Comparison of ENCODE assay signal across 27 cellular contexts in the genomic region with DNA sequence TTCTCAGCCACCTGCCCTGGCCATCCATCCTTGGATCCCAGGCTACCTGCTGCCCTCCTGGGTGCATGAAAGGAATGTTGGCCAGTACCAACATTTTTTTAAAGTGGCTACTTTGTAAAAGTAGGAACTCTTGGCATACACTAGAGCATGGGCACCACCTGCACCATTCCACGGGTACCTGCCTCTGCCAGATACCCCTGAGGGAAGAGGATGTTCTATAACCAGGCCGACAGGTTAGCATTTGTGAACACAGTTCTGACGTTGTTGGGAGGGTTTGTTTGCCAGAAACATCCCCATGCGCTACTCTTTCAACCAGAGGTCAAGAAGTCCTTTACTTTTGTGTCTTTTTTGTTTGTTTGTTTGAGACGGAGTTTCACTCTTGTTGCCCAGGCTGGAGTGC. TPM values are rescaled to one million over a fixed set of nuclear protein-coding genes. Genes with fewer than 3 reads are reported as not detected.
A peak's percentile ranks its signal among the peaks of the same experiment; 100 is the strongest.
DNase-seq lines count a peak whose midpoint lies in the region; ATAC-seq, FAIRE-seq and TF ChIP-seq lines count a peak whose summit lies in the region.
"Had no signal": no experiment of that assay in that cellular context is flagged by ENCODE, and none has a peak within 500 bp of the region (broad histone marks: within the 10 kb centered on the region; RNA-seq: fewer than 3 reads in every experiment).

No MANE protein-coding gene starts in this region.

- no peak for FAIRE-seq in pancreas (lab: Jason Lieb, UNC)
- FAIRE-seq: D721Med, GM12891, H54, urothelium cell line had no signal

- intact Hi-C loops in HCT116 (cut with micrococcal nuclease) (no loop called here), right lobe of liver (cut with DNase I) (no loop called here), thyroid gland (cut with DNase I) (no loop called here), pancreas (cut with DNase I) (no loop called here)

- no peaks in the 10 kb centered on the region for H3K9me2 ChIP-seq in HCT116 (ENCODE audit: insufficient read depth)

- peak overlapping the region; percentile 10 for H3K27ac Mint-ChIP-seq in central memory CD8-positive, alpha-beta T cell (ENCODE audit: low read depth)
- H3K27ac Mint-ChIP-seq: nephron had no signal

- CTCF ChIA-PET in HCT116 (lab: Charles Lee) = no interaction called here

- ATAC-seq in HCT116 (no peak), right lobe of liver (peak in 3 of 4 donors; percentile 37 to 73 (median 60)), GM18861 (IDR thresholded peaks at IDR 0.05; ENCODE audit: unreplicated experiment) (no peak), pancreas (no peak), HG02763 (IDR thresholded peaks at IDR 0.05; ENCODE audit: unreplicated experiment) (no peak)
- no peak for ATAC-seq in central memory CD8-positive, alpha-beta T cell (replicated peaks; ENCODE audit: extremely low read depth, poor library complexity, severe bottlenecking)
- ATAC-seq: left colon had no signal

- TF ChIP-seq POLR2A in HCT116 (IDR thresholded peaks at IDR 0.05; ENCODE audit: borderline replicate concordance, extremely low read depth, insufficient read depth, insufficient read length) (no peak), right lobe of liver (IDR thresholded peaks at IDR 0.05) (no peak), thyroid gland (IDR thresholded peaks at IDR 0.05) (no peak)

- WGBS in right lobe of liver (ENCODE audit: insufficient coverage, low coverage, low lambda C conversion rate, missing lambda C conversion rate) = 46% methylated on average over 3 of the region's 5 CpGs
- WGBS in thyroid gland, 2 donors = 35 to 37% methylated on average over 5 of the region's 5 CpGs
- 78 to 81% methylated on average over 5 of the region's 5 CpGs for WGBS in pancreas, 2 donors

- H3K9me3 ChIP-seq in HCT116 (ENCODE audit: control insufficient read depth in 1 of 2, insufficient read depth in 1 of 2, low read depth in 1 of 2, low read length in 2 of 2) (no peaks in the 10 kb centered on the region), right lobe of liver (no peaks in the 10 kb centered on the region), thyroid gland (no peaks in the 10 kb centered on the region), pancreas (no peaks in the 10 kb centered on the region)
- H3K9me3 ChIP-seq: Peyer's patch had no signal

- TF ChIP-seq CTCF in HCT116 (IDR thresholded peaks at IDR 0.05 in 2 of 3, conservative IDR thresholded peaks at IDR 0.05 in 1 of 3; ENCODE audit: borderline replicate concordance in 1 of 3, insufficient read depth in 1 of 3, low read depth in 2 of 3, low read length in 2 of 3) (no peak), right lobe of liver (IDR thresholded peaks at IDR 0.05) (no peak), thyroid gland (IDR thresholded peaks at IDR 0.05) (no peak), pancreas (IDR thresholded peaks at IDR 0.05) (no peak)

- no peak overlapping the region for H3K9ac ChIP-seq in HCT116 (ENCODE audit: low read length)

- H3K4me2 ChIP-seq in HCT116 (ENCODE audit: low read length) = no peak overlapping the region

- no TSS peak for BruUV-seq in HCT116 (replicated peaks; lab: Mats Ljungman, UMichigan)

- H4K20me1 ChIP-seq in HCT116 (ENCODE audit: insufficient read depth) = no peaks in the 10 kb centered on the region

- peaks cover 7% of the 10 kb centered on the region for H3K36me3 Mint-ChIP-seq in central memory CD8-positive, alpha-beta T cell (ENCODE audit: insufficient read depth)
- H3K36me3 Mint-ChIP-seq: brain had no signal

- H3K4me3 ChIP-seq in HCT116 (replicated peaks in 1 of 2; ENCODE audit: low read depth in 1 of 2, low read length in 2 of 2) (no peak overlapping the region), right lobe of liver (no peak overlapping the region), thyroid gland (replicated peaks in 1 of 3) (no peak overlapping the region), pancreas (no peak overlapping the region)
- H3K4me3 ChIP-seq: Peyer's patch had no signal

- no peak for TF ChIP-seq RAD21 in HCT116 (IDR thresholded peaks at IDR 0.05; ENCODE audit: low read depth)

- POLR2A ChIA-PET in HCT116 (lab: Charles Lee) = no interaction called here

- H3K27ac ChIP-seq in HCT116 (ENCODE audit: low read depth, low read length) = peak overlapping the region; percentile 73; the same call in 1 of the 2 replicates
- H3K27ac ChIP-seq in right lobe of liver = no peak overlapping the region
- peak overlapping the region; percentile 56 to 77 (median 74) for H3K27ac ChIP-seq in thyroid gland
- H3K27ac ChIP-seq in pancreas = no peak overlapping the region

- RAD21 ChIA-PET in HCT116 (lab: Charles Lee; ENCODE audit: low non-redundant PET in 1 of 2, low total read pairs in 2 of 2, uncharacterized antibody in 2 of 2, unreplicated experiment in 2 of 2) = no interaction called here

- H2AFZ ChIP-seq in HCT116 (ENCODE audit: low read depth, low read length, poor library complexity, severe bottlenecking) = no peak overlapping the region

- peaks cover 53% of the 10 kb centered on the region for H3K79me2 ChIP-seq in HCT116 (ENCODE audit: insufficient read depth, low read length)

- H3K36me3 ChIP-seq in HCT116 (ENCODE audit: control insufficient read depth in 1 of 2, insufficient read depth in 2 of 2, low read length in 2 of 2) (peaks cover 0 to 34% of the 10 kb centered on the region in 2 experiments; a peak in 3 of 4 replicates), right lobe of liver (no peaks in the 10 kb centered on the region), thyroid gland (no peaks in the 10 kb centered on the region), pancreas (no peaks in the 10 kb centered on the region)

- H3K9me3 Mint-ChIP-seq in central memory CD8-positive, alpha-beta T cell = no peaks in the 10 kb centered on the region
- H3K9me3 Mint-ChIP-seq: nephron had no signal

- H3K27me3 ChIP-seq in HCT116 (ENCODE audit: insufficient read depth, low read length) = no peaks in the 10 kb centered on the region
- H3K27me3 ChIP-seq in right lobe of liver = no peaks in the 10 kb centered on the region
- H3K27me3 ChIP-seq in thyroid gland = no peaks in the 10 kb centered on the region
- no peaks in the 10 kb centered on the region for H3K27me3 ChIP-seq in pancreas
- H3K27me3 ChIP-seq: Peyer's patch had no signal

- H3K4me3 Mint-ChIP-seq in central memory CD8-positive, alpha-beta T cell = no peak overlapping the region
- H3K4me3 Mint-ChIP-seq: brain, nephron had no signal

- H3K4me1 ChIP-seq in HCT116 (ENCODE audit: control insufficient read depth in 1 of 2, insufficient read depth in 2 of 2, low read length in 2 of 2) (peaks cover 38 to 39% of the 10 kb centered on the region in 2 experiments), right lobe of liver (peaks cover 0 to 30% (median 0%) of the 10 kb centered on the region in 4 donors), thyroid gland (peaks cover 44 to 53% of the 10 kb centered on the region in 2 donors), pancreas (peaks cover 0 to 13% (median 12%) of the 10 kb centered on the region in 3 donors)

- DNase-seq in HCT116 (ENCODE audit: low read depth, low spot score) (no peak), right lobe of liver (no peak), thyroid gland (peak; percentile 73 to 79), iPS-NIHi7 (ENCODE audit: extremely low spot score) (no peak), pancreas (no peak)
- DNase-seq in central memory CD8-positive, alpha-beta T cell (ENCODE audit: low spot score in 2 of 2) = no peak
- DNase-seq: activated CD4-positive, alpha-beta T cell treated with anti-CD3 and anti-CD28 coated beads for 1 hour; activated CD8-positive, alpha-beta memory T cell treated with anti-CD3 and anti-CD28 coated beads for 24 hours; activated T-cell treated with anti-CD3 and anti-CD28 coated beads, Interleukin-2, amount 50 U/mL, for 1 hour; head of caudate nucleus; Karpas-422; left colon; midbrain; NCI-H1694; NCI-H2171; NCI-H524 treated with DMSO at 0.1 percent for 48 hours; NK-92 treated with Interleukin-12 subunit alpha and Interleukin-12 subunit beta, amount 100 ng/mL, for 24 hours; Peyer's patch; T-helper 1 cell had no signal

- peaks cover 5% of the 10 kb centered on the region for H3K4me1 Mint-ChIP-seq in central memory CD8-positive, alpha-beta T cell

- H3K27me3 Mint-ChIP-seq in central memory CD8-positive, alpha-beta T cell = no peaks in the 10 kb centered on the region

TF ChIP-seq in HCT116, 20 proteins besides CTCF, POLR2A, EP300 and RAD21:
- TF ChIP-seq SP1 (IDR thresholded peaks at IDR 0.05; ENCODE audit: low read depth) = no peak
- TF ChIP-seq ELF1 (IDR thresholded peaks at IDR 0.05; ENCODE audit: borderline replicate concordance, low read depth) = no peak
- TF ChIP-seq SRF (IDR thresholded peaks at IDR 0.05; ENCODE audit: low read depth) = no peak
- no peak for TF ChIP-seq EGR1 (IDR thresholded peaks at IDR 0.05; ENCODE audit: low read depth)
- TF ChIP-seq, protein P1, sequence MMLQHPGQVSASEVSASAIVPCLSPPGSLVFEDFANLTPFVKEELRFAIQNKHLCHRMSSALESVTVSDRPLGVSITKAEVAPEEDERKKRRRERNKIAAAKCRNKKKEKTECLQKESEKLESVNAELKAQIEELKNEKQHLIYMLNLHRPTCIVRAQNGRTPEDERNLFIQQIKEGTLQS (IDR thresholded peaks at IDR 0.05) = no peak
- TF ChIP-seq YY1 (IDR thresholded peaks at IDR 0.05; ENCODE audit: extremely low read depth, insufficient replicate concordance, low read depth, low read length) = no peak
- TF ChIP-seq CBX3 (IDR thresholded peaks at IDR 0.05; ENCODE audit: low read depth) = no peak
- no peak for TF ChIP-seq EZH2 (IDR thresholded peaks at IDR 0.05)
- no peak for TF ChIP-seq ZFX (IDR thresholded peaks at IDR 0.05)
- TF ChIP-seq TCF7L2 (IDR thresholded peaks at IDR 0.05; ENCODE audit: borderline replicate concordance, extremely low read depth, insufficient read depth, insufficient read length) = no peak

RNA-seq across cellular contexts. Expression of gene EVA1C, which starts 43.0 kb away (rescaled TPM):
- total RNA-seq in HCT116 (2021; ENCODE audit: unreplicated experiment) (29.3 TPM), right lobe of liver (1 to 10 TPM; 2.4 to 5.9 (median 4.2) TPM), thyroid gland (10 to 100 TPM; 25.4 to 44.6 (median 35.2) TPM), pancreas (10 to 100 TPM in 3 of 6 donors, 1 to 10 TPM in 3; 7.9 to 13.4 (median 10.6) TPM)
- polyA plus RNA-seq in HCT116 (2012) = 13.5 and 14.9 TPM in 2 replicates
- polyA plus RNA-seq in pancreas = 10 to 100 TPM; 20.7 to 35.9 TPM

Comparison
In these comparisons a context has a peak if more than half of its experiments do, and no peak if none do; other contexts are left out.
1. ATAC-seq: peak in right lobe of liver (3 of 4); none in HCT116 (single experiment), central memory CD8-positive, alpha-beta T cell (single experiment), GM18861 (single experiment), pancreas (0 of 4) and HG02763 (single experiment).
2. DNase-seq: peak in thyroid gland (2 of 2); none in HCT116 (single experiment), central memory CD8-positive, alpha-beta T cell (0 of 2), right lobe of liver (0 of 3), iPS-NIHi7 (single experiment) and pancreas (0 of 6).
3. H3K27ac ChIP-seq: peak in HCT116 (single experiment) and thyroid gland (3 of 3); none in right lobe of liver (0 of 3) and pancreas (0 of 4).